Comparison of ENCODE assay signal across 8 cellular contexts in the genomic region with DNA sequence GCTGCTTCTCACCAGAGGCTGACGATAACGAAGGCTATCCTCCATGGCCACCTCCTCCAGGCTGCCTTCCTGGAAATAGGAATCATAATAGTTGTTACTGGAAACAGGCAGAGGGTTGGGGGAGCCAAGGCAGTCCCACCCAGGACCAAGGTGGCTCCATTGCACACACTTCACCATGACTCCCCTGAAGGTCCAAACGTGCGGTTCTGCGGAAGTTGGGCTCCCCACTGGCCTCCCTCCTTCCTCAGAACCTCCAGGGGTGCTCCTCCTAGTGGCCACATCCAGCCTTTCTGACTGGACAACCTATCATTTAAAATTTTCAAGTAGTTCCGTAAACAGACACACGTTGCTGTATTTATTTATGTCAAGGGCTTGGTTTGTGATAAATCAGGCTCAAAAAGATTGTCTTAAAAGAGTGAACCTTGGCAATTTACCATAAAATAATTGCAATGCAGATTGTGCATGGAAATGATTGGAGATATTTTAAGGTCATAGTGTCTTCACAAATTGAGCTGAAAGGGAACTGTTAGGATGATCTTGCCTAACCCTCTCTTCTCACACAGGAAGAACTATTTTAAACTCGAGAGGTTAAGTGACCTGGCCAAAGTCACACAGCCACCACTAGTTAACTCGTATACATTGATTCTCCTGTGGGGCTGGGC.
DNase-seq lines count a peak whose midpoint lies in the region; ATAC-seq and TF ChIP-seq lines count a peak whose summit lies in the region.

No MANE protein-coding gene starts in this region.

- peak; percentile 71 for TF ChIP-seq CTCF in WERI-Rb-1 (IDR thresholded peaks at IDR 0.05; ENCODE audit: low read depth, low read length)

- intact Hi-C loops in dendritic cell treated with granulocyte-macrophage colony-stimulating factor and Interleukin-4, amounts not matched to agents 40 ng/mL and 50 ng/mL, for 4 days (cut with micrococcal nuclease), result no loop called here

- H3K27ac Mint-ChIP-seq in dendritic cell treated with granulocyte-macrophage colony-stimulating factor and Interleukin-4, amounts not matched to agents 40 ng/mL and 50 ng/mL, for 4 days, result peak overlapping the region; percentile 86
- peak overlapping the region in 1 of 2 donors; percentile 21 for H3K27ac Mint-ChIP-seq in stimulated activated naive CD8-positive, alpha-beta T cell treated with anti-CD3 and anti-CD28 coated beads, Interleukin-15, amount 100 ng/mL, for 72 hours

- H3K4me3 Mint-ChIP-seq in dendritic cell treated with granulocyte-macrophage colony-stimulating factor and Interleukin-4, amounts not matched to agents 40 ng/mL and 50 ng/mL, for 4 days, result no peak overlapping the region
- peak overlapping the region; percentile 38 to 46 for H3K4me3 Mint-ChIP-seq in stimulated activated naive CD8-positive, alpha-beta T cell treated with anti-CD3 and anti-CD28 coated beads, Interleukin-15, amount 100 ng/mL, for 72 hours

- H3K4me1 Mint-ChIP-seq in dendritic cell treated with granulocyte-macrophage colony-stimulating factor and Interleukin-4, amounts not matched to agents 40 ng/mL and 50 ng/mL, for 4 days (ENCODE audit: low read depth), result peaks cover 64% of the 10 kb centered on the region
- H3K4me1 Mint-ChIP-seq in stimulated activated naive CD8-positive, alpha-beta T cell treated with anti-CD3 and anti-CD28 coated beads, Interleukin-15, amount 100 ng/mL, for 72 hours, result peaks cover 53% of the 10 kb centered on the region

- peak; percentile 50 for ATAC-seq in stimulated activated naive CD8-positive, alpha-beta T cell treated with anti-CD3 and anti-CD28 coated beads, Interleukin-15, amount 100 ng/mL, for 72 hours

- H3K9me3 ChIP-seq in WERI-Rb-1 (ENCODE audit: severe bottlenecking), result no peaks in the 10 kb centered on the region

- no peaks in the 10 kb centered on the region for H3K27me3 Mint-ChIP-seq in dendritic cell treated with granulocyte-macrophage colony-stimulating factor and Interleukin-4, amounts not matched to agents 40 ng/mL and 50 ng/mL, for 4 days
- H3K27me3 Mint-ChIP-seq in stimulated activated naive CD8-positive, alpha-beta T cell treated with anti-CD3 and anti-CD28 coated beads, Interleukin-15, amount 100 ng/mL, for 72 hours, result no peaks in the 10 kb centered on the region

- peak overlapping the region; percentile 98 for H3K27ac ChIP-seq in WERI-Rb-1

- H3K9me3 Mint-ChIP-seq in dendritic cell treated with granulocyte-macrophage colony-stimulating factor and Interleukin-4, amounts not matched to agents 40 ng/mL and 50 ng/mL, for 4 days, result no peaks in the 10 kb centered on the region
- no peaks in the 10 kb centered on the region for H3K9me3 Mint-ChIP-seq in stimulated activated naive CD8-positive, alpha-beta T cell treated with anti-CD3 and anti-CD28 coated beads, Interleukin-15, amount 100 ng/mL, for 72 hours

- H3K36me3 ChIP-seq in WERI-Rb-1, result peaks cover 5% of the 10 kb centered on the region

- peak; percentile 60 for DNase-seq in DMS53 (lab: John Stamatoyannopoulos, UW)
- no peak for DNase-seq in DMS53 treated with DMSO at 0.1 percent for 48 hours (lab: John Stamatoyannopoulos, UW; ENCODE audit: unreplicated experiment)
- peak; percentile 31 for DNase-seq in NCI-H1105 treated with DMSO at 0.1 percent for 48 hours (lab: John Stamatoyannopoulos, UW)
- DNase-seq in WERI-Rb-1, result peak; percentile 58
- peak; percentile 63 for DNase-seq in medulla oblongata (ENCODE audit: extremely low spot score)
- peak; percentile 46 to 50 for DNase-seq in stimulated activated naive CD8-positive, alpha-beta T cell treated with anti-CD3 and anti-CD28 coated beads, Interleukin-15, amount 100 ng/mL, for 72 hours
- no peak for DNase-seq in NCI-H1048 (lab: John Stamatoyannopoulos, UW)

- H3K4me3 ChIP-seq in WERI-Rb-1 (ENCODE audit: low read depth, low read length), result peak overlapping the region; percentile 54

- H3K27me3 ChIP-seq in WERI-Rb-1 (ENCODE audit: insufficient read depth, low read depth, severe bottlenecking), result no peaks in the 10 kb centered on the region

- peaks cover 14% of the 10 kb centered on the region for H3K36me3 Mint-ChIP-seq in dendritic cell treated with granulocyte-macrophage colony-stimulating factor and Interleukin-4, amounts not matched to agents 40 ng/mL and 50 ng/mL, for 4 days (ENCODE audit: low read depth)

Comparison
In these comparisons a context has a peak if more than half of its experiments do, and no peak if none do; other contexts are left out.
1. DNase-seq: peak in DMS53 (single experiment), NCI-H1105 treated with DMSO at 0.1 percent for 48 hours (single experiment), WERI-Rb-1 (single experiment), medulla oblongata (single experiment) and stimulated activated naive CD8-positive, alpha-beta T cell treated with anti-CD3 and anti-CD28 coated beads, Interleukin-15, amount 100 ng/mL, for 72 hours (2 of 2); none in DMS53 treated with DMSO at 0.1 percent for 48 hours (single experiment) and NCI-H1048 (single experiment).